Comparison of ENCODE assay signal across 15 cellular contexts in genomic region chr2:196481323-196481695, GRCh38.
DNase-seq lines count a peak whose midpoint lies in the region; ATAC-seq and TF ChIP-seq lines count a peak whose summit lies in the region.
"Had no signal": no experiment of that assay in that cellular context is flagged by ENCODE, and none has a peak within 500 bp of the region (broad histone marks: within the 10 kb centered on the region; RNA-seq: fewer than 3 reads in every experiment).

No MANE protein-coding gene starts in this region.

- H3K4me3 Mint-ChIP-seq in progenitor cell of endocrine pancreas (ENCODE audit: low read depth): no peak overlapping the region
- H3K4me3 Mint-ChIP-seq: activated T-helper 1 cell treated with anti-CD3 and anti-CD28 coated beads, Interleukin-12 subunit alpha, Interleukin-12 subunit beta, Interleukin-2, Interleukin-4 antibody, amounts not matched to agents 30 ng/mL and 10 ng/mL and 1 ng/mL, durations not matched to agents 14 hours and 24 hours and 36 hours; brain had no signal

- no peaks in the 10 kb centered on the region for H3K9me3 Mint-ChIP-seq in progenitor cell of endocrine pancreas (ENCODE audit: low read depth)
- H3K9me3 Mint-ChIP-seq: activated T-helper 1 cell treated with anti-CD3 and anti-CD28 coated beads, Interleukin-12 subunit alpha, Interleukin-12 subunit beta, Interleukin-2, Interleukin-4 antibody, amounts not matched to agents 30 ng/mL and 10 ng/mL and 1 ng/mL, durations not matched to agents 14 hours and 24 hours and 36 hours; brain had no signal

- H3K4me3 ChIP-seq in AG09309 (ENCODE audit: control insufficient read depth, low read depth, low read length) (no peak overlapping the region), foreskin fibroblast (ENCODE audit: low read depth in 1 of 2, low read length in 2 of 2) (no peak overlapping the region)
- H3K4me3 ChIP-seq: BLaER1, pancreas, uterus had no signal

- H3K27me3 Mint-ChIP-seq in progenitor cell of endocrine pancreas: no peaks in the 10 kb centered on the region

- TF ChIP-seq CTCF in AG09309 (IDR thresholded peaks at IDR 0.05; ENCODE audit: control insufficient read depth, insufficient read depth, low read depth, low read length, missing control alignments) (no peak), foreskin fibroblast (IDR thresholded peaks at IDR 0.05; ENCODE audit: low read depth, low read length) (no peak), progenitor cell of endocrine pancreas (IDR thresholded peaks at IDR 0.05; ENCODE audit: unreplicated experiment) (no peak)

- DNase-seq in AG09309 (ENCODE audit: low read depth) (peak; percentile 91), T1000 (lab: John Stamatoyannopoulos, UW) (peak; percentile 35), foreskin fibroblast (peak; percentile 53 to 88), progenitor cell of endocrine pancreas (ENCODE audit: low spot score, unreplicated experiment) (no peak), iPS-NIHi7 (ENCODE audit: extremely low spot score) (no peak)
- no peak for DNase-seq in activated naive CD4-positive, alpha-beta T cell treated with anti-CD3 and anti-CD28 coated beads, Interleukin-2, amount 50 U/mL, for 16 hours
- DNase-seq: activated CD4-positive, alpha-beta T cell treated with anti-CD3 and anti-CD28 coated beads for 48 hours; GDM1; pancreas; uterus had no signal

- no peak overlapping the region for H3K27ac Mint-ChIP-seq in progenitor cell of endocrine pancreas
- H3K27ac Mint-ChIP-seq: activated T-helper 1 cell treated with anti-CD3 and anti-CD28 coated beads, Interleukin-12 subunit alpha, Interleukin-12 subunit beta, Interleukin-2, Interleukin-4 antibody, amounts not matched to agents 30 ng/mL and 10 ng/mL and 1 ng/mL, durations not matched to agents 14 hours and 24 hours and 36 hours had no signal

- H3K36me3 Mint-ChIP-seq in progenitor cell of endocrine pancreas (ENCODE audit: insufficient read depth): no peaks in the 10 kb centered on the region
- H3K36me3 Mint-ChIP-seq: brain had no signal

- ATAC-seq in GM18868 (IDR thresholded peaks at IDR 0.05; ENCODE audit: unreplicated experiment) (peak; percentile 60), SK-N-SH treated with all-trans-retinoic acid at 6 μM for 48 hours (no peak)
- ATAC-seq: pancreas had no signal

- H3K4me1 Mint-ChIP-seq in progenitor cell of endocrine pancreas (ENCODE audit: low read depth): no peaks in the 10 kb centered on the region

TF ChIP-seq in SK-N-SH treated with all-trans-retinoic acid at 6 μM for 48 hours, 23 proteins besides CTCF, POLR2A, EP300 and RAD21:
- TF ChIP-seq ZFP30 (CRISPR knock-in tag; IDR thresholded peaks at IDR 0.05): no peak
- no peak for TF ChIP-seq TOX (CRISPR knock-in tag; IDR thresholded peaks at IDR 0.05; ENCODE audit: borderline replicate concordance)
- no peak for TF ChIP-seq PATZ1 (CRISPR knock-in tag; IDR thresholded peaks at IDR 0.05; ENCODE audit: borderline replicate concordance)
- no peak for TF ChIP-seq OSR1 (CRISPR knock-in tag; IDR thresholded peaks at IDR 0.05)
- TF ChIP-seq ZNF70 (CRISPR knock-in tag; IDR thresholded peaks at IDR 0.05): no peak
- TF ChIP-seq ZC3H10 (CRISPR knock-in tag; IDR thresholded peaks at IDR 0.05): no peak
- TF ChIP-seq CREB5 (CRISPR knock-in tag; IDR thresholded peaks at IDR 0.05; ENCODE audit: low read depth): no peak
- no peak for TF ChIP-seq ARNTL (CRISPR knock-in tag; IDR thresholded peaks at IDR 0.05; ENCODE audit: borderline replicate concordance, low read depth)
- no peak for TF ChIP-seq BACH2 (CRISPR knock-in tag; IDR thresholded peaks at IDR 0.05; ENCODE audit: borderline replicate concordance)
- TF ChIP-seq PPARA (CRISPR knock-in tag; IDR thresholded peaks at IDR 0.05; ENCODE audit: borderline replicate concordance): no peak
- no peak for TF ChIP-seq ISL1 (CRISPR knock-in tag; IDR thresholded peaks at IDR 0.05)
- no peak for TF ChIP-seq ESRRG (CRISPR knock-in tag; IDR thresholded peaks at IDR 0.05)
- TF ChIP-seq CSDC2 (CRISPR knock-in tag; IDR thresholded peaks at IDR 0.05): no peak
- no peak for TF ChIP-seq ZNF565 (CRISPR knock-in tag; conservative IDR thresholded peaks at IDR 0.05; ENCODE audit: low read depth)

Comparison
In these comparisons a context has a peak if more than half of its experiments do, and no peak if none do; other contexts are left out.
1. DNase-seq: peak in AG09309 (single experiment), T1000 (single experiment) and foreskin fibroblast (2 of 2); none in activated naive CD4-positive, alpha-beta T cell treated with anti-CD3 and anti-CD28 coated beads, Interleukin-2, amount 50 U/mL, for 16 hours (single experiment), progenitor cell of endocrine pancreas (single experiment) and iPS-NIHi7 (single experiment).